17 cellular contexts compared by ENCODE assay signal in the genomic region with DNA sequence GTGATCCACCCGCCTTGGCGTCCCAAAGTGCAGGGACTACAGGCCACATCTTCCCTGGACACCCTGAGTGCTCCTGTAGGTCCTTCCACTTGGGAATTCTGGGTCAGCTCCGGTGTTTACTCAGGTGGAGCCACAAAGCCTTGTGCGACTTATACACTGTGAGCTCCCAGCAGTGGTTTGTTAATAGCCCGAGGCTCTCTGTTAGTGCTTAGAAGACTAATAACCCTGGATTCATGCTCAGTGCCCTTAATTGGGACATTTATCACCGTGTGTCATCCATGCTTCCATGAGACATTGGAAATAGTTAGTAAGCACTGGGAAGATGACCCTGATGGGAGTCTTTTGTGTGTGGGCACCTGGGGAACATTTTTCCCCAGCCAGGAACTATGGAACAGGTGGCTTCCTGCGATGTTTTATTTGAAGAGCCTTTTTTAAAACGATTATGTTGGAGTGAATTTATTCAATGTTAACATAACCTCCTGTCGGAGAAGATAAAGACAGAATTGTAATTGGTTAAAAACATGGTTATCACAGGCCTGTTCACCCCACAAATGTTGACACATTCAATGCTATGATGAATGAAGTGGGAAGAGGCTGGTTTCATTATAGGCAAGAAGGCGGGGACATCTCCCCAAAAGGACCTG.
DNase-seq lines count a peak whose midpoint lies in the region; ATAC-seq and TF ChIP-seq lines count a peak whose summit lies in the region.
"Had no signal": no experiment of that assay in that cellular context is flagged by ENCODE, and none has a peak within 500 bp of the region (broad histone marks: within the 10 kb centered on the region; RNA-seq: fewer than 3 reads in every experiment).

No MANE protein-coding gene starts in this region.

- no peak overlapping the region for H3K4me3 ChIP-seq in neural progenitor cell
- H3K4me3 ChIP-seq: suprapubic skin had no signal

- H3K79me2 ChIP-seq in neural progenitor cell (ENCODE audit: low read depth), result no peaks in the 10 kb centered on the region

- H3K4me1 Mint-ChIP-seq in neural progenitor cell, result peaks cover 51% of the 10 kb centered on the region

- DNase-seq in M059J (ENCODE audit: low read depth) (peak; percentile 17), NCI-H1930 (lab: John Stamatoyannopoulos, UW) (peak; percentile 99), NCI-H69 (lab: John Stamatoyannopoulos, UW) (peak; percentile 100), neural progenitor cell (ENCODE audit: low spot score) (no peak), DMS53 (lab: John Stamatoyannopoulos, UW) (no peak), AG08395 (ENCODE audit: low spot score) (no peak), KG1 (lab: John Stamatoyannopoulos, UW) (no peak)
- DNase-seq: activated CD4-positive, CD25-positive, alpha-beta regulatory T cell; activated effector memory CD4-positive, alpha-beta T cell treated with anti-CD3 and anti-CD28 coated beads, Interleukin-2, amount 50 U/mL, for 16 hours; amygdala; H9; NCI-H446 treated with DMSO at 0.1 percent for 48 hours; stimulated activated CD4-positive, alpha-beta T cell treated with anti-CD3 and anti-CD28 coated beads, Interleukin-2, amount 100 ng/mL, for 24 hours had no signal

- H3K9me3 ChIP-seq in neural progenitor cell (ENCODE audit: low read depth), result no peaks in the 10 kb centered on the region
- H3K9me3 ChIP-seq: suprapubic skin had no signal

- ATAC-seq in GM19023 (IDR thresholded peaks at IDR 0.05; ENCODE audit: unreplicated experiment), result no peak
- ATAC-seq: left lobe of liver, sciatic nerve had no signal

- no peak overlapping the region for H3K9ac ChIP-seq in neural progenitor cell

- peaks cover 12% of the 10 kb centered on the region for H3K27me3 Mint-ChIP-seq in neural progenitor cell (ENCODE audit: insufficient read depth, low read depth)

- H3K4me1 ChIP-seq in neural progenitor cell, result peaks cover 39% of the 10 kb centered on the region
- H3K4me1 ChIP-seq: suprapubic skin had no signal

- H3K4me2 ChIP-seq in neural progenitor cell, result peak overlapping the region; percentile 60

- no peaks in the 10 kb centered on the region for H3K36me3 ChIP-seq in neural progenitor cell
- H3K36me3 ChIP-seq: suprapubic skin had no signal

- no peak overlapping the region for H3K4me3 Mint-ChIP-seq in neural progenitor cell

- H4K20me1 ChIP-seq in neural progenitor cell (ENCODE audit: low read depth), result peaks cover 3% of the 10 kb centered on the region

- TF ChIP-seq CTCF in neural progenitor cell (IDR thresholded peaks at IDR 0.05), result no peak

- H3K27ac ChIP-seq in neural progenitor cell, result no peak overlapping the region
- H3K27ac ChIP-seq: suprapubic skin had no signal

- no peaks in the 10 kb centered on the region for H3K9me3 Mint-ChIP-seq in neural progenitor cell

- no peak overlapping the region for H3K27ac Mint-ChIP-seq in neural progenitor cell

- no peaks in the 10 kb centered on the region for H3K27me3 ChIP-seq in neural progenitor cell

- H3F3A ChIP-seq in neural progenitor cell (ENCODE audit: low read depth), result peaks cover 5% of the 10 kb centered on the region

- no peak overlapping the region for H2AFZ ChIP-seq in neural progenitor cell (replicated peaks)

- H3K36me3 Mint-ChIP-seq in neural progenitor cell, result no peaks in the 10 kb centered on the region

Comparison
In these comparisons a context has a peak if more than half of its experiments do, and no peak if none do; other contexts are left out.
1. DNase-seq: peak in M059J (single experiment), NCI-H1930 (2 of 2) and NCI-H69 (single experiment); none in neural progenitor cell (single experiment), DMS53 (single experiment), AG08395 (single experiment) and KG1 (single experiment).